ENCODE assay signal across 30 cellular contexts in genomic region chr3:13723676-13724207, GRCh38.
"Had no signal": no experiment of that assay in that cellular context is flagged by ENCODE, and none has a peak within 500 bp of the region (broad histone marks: within the 10 kb centered on the region; RNA-seq: fewer than 3 reads in every experiment).

No MANE protein-coding gene starts in this region.

- H3K9me3 ChIP-seq: colonic mucosa, mucosa of descending colon, suprapubic skin, transverse colon had no signal

- H2AFZ ChIP-seq: parathyroid adenoma had no signal

- DNase-seq: colonic mucosa; dermis blood vessel endothelial cell; effector memory CD4-positive, alpha-beta T cell; erythroblast; hypothalamus; immature natural killer cell; islet precursor cell; kidney glomerular epithelial cell; left ventricle myocardium superior; lower lobe of right lung; mucosa of descending colon; naive B cell; stimulated activated CD4-positive, alpha-beta T cell treated with anti-CD3 and anti-CD28 coated beads, Interleukin-12 subunit alpha, Interleukin-12 subunit beta, amount 100 ng/mL, for 4 hours; stimulated activated CD4-positive, alpha-beta T cell treated with anti-CD3 and anti-CD28 coated beads, Interleukin-1b, Interleukin-23, amount 100 ng/mL, for 48 hours; stimulated activated CD4-positive, alpha-beta T cell treated with anti-CD3 and anti-CD28 coated beads, Interleukin-4, amount 100 ng/mL, for 1 hour; stimulated activated CD8-positive, alpha-beta memory T cell treated with anti-CD3 and anti-CD28 coated beads, Interleukin-4, amount 100 ng/mL, for 48 hours; stimulated activated naive CD4-positive, alpha-beta T cell; stimulated activated naive CD8-positive, alpha-beta T cell treated with anti-CD3 and anti-CD28 coated beads, Interleukin-15, amount 100 ng/mL, for 72 hours; transverse colon had no signal

- H3K27ac Mint-ChIP-seq: immature natural killer cell; memory B cell; mesothelial cell of epicardium; natural killer cell treated with Interleukin-12 subunit alpha and Interleukin-12 subunit beta and Interleukin-15 and Interleukin-18, amount 100 ng/mL, for 72 hours; progenitor cell of endocrine pancreas; stimulated activated naive CD8-positive, alpha-beta T cell treated with anti-CD3 and anti-CD28 coated beads, Interleukin-15, amount 100 ng/mL, for 72 hours had no signal

- H3K36me3 Mint-ChIP-seq: mesothelial cell of epicardium had no signal

- H3K27me3 Mint-ChIP-seq: memory B cell, progenitor cell of endocrine pancreas had no signal

- H3K27ac ChIP-seq: colonic mucosa, lower lobe of right lung, parathyroid adenoma, right atrium auricular region, suprapubic skin, transverse colon had no signal

- H3K79me2 ChIP-seq: parathyroid adenoma had no signal

- H3K4me1 ChIP-seq: colonic mucosa, lower lobe of right lung, parathyroid adenoma, right atrium auricular region, suprapubic skin, transverse colon had no signal

- H3K4me1 Mint-ChIP-seq: immature natural killer cell; memory B cell; mesothelial cell of epicardium; naive B cell; neural crest cell; stimulated activated naive CD8-positive, alpha-beta T cell treated with anti-CD3 and anti-CD28 coated beads, Interleukin-15, amount 100 ng/mL, for 72 hours had no signal

- H3K4me3 ChIP-seq: colonic mucosa, lower lobe of right lung, mucosa of descending colon, right atrium auricular region, smooth muscle cell, suprapubic skin, transverse colon had no signal

- H3K4me3 Mint-ChIP-seq: immature natural killer cell; memory B cell; mesothelial cell of epicardium; naive B cell; natural killer cell treated with Interleukin-12 subunit alpha and Interleukin-12 subunit beta and Interleukin-15 and Interleukin-18, amount 100 ng/mL, for 72 hours; neural crest cell; stimulated activated naive CD8-positive, alpha-beta T cell treated with anti-CD3 and anti-CD28 coated beads, Interleukin-15, amount 100 ng/mL, for 72 hours had no signal

- H3K4me2 ChIP-seq: smooth muscle cell had no signal

- H3K27me3 ChIP-seq: colonic mucosa, right atrium auricular region, suprapubic skin had no signal

- H3K36me3 ChIP-seq: colonic mucosa, lower lobe of right lung, right atrium auricular region, suprapubic skin, transverse colon had no signal

- ATAC-seq: left colon; left ventricle myocardium superior; lower lobe of right lung; mucosa of descending colon; natural killer cell treated with Interleukin-12 subunit alpha and Interleukin-12 subunit beta and Interleukin-15 and Interleukin-18, amount 100 ng/mL, for 72 hours; sciatic nerve; stimulated activated naive CD8-positive, alpha-beta T cell treated with anti-CD3 and anti-CD28 coated beads, Interleukin-15, amount 100 ng/mL, for 72 hours had no signal

- H3K9ac ChIP-seq: parathyroid adenoma had no signal
